Comparison of ENCODE assay signal across 1 cellular context in genomic region chr16:47713225-47713595, GRCh38.
A peak's percentile ranks its signal among the peaks of the same experiment; 100 is the strongest.
TF ChIP-seq lines count a peak whose summit lies in the region.

No MANE protein-coding gene starts in this region.

TF ChIP-seq in SK-N-SH, 30 proteins besides CTCF, POLR2A, EP300 and RAD21 (continued from another document):
- TF ChIP-seq REST (IDR thresholded peaks at IDR 0.05; ENCODE audit: low read depth, low read length) = no peak
- TF ChIP-seq JUND (IDR thresholded peaks at IDR 0.05) = peak; percentile 53
- no peak for TF ChIP-seq GABPA (IDR thresholded peaks at IDR 0.05; ENCODE audit: low read depth)
- TF ChIP-seq POLR2AphosphoS5 (IDR thresholded peaks at IDR 0.05; ENCODE audit: low read depth, low read length) = peak; percentile 27; the same call in 1 of the 2 replicates
- peak; percentile 69 for TF ChIP-seq PBX3 (IDR thresholded peaks at IDR 0.05)
- no peak for TF ChIP-seq FOXJ3 (CRISPR knock-in tag; IDR thresholded peaks at IDR 0.05)
- peak; percentile 48; the same call in 1 of the 2 replicates for TF ChIP-seq FOSL2 (IDR thresholded peaks at IDR 0.05; ENCODE audit: borderline replicate concordance, low read depth)
- TF ChIP-seq, protein P1, sequence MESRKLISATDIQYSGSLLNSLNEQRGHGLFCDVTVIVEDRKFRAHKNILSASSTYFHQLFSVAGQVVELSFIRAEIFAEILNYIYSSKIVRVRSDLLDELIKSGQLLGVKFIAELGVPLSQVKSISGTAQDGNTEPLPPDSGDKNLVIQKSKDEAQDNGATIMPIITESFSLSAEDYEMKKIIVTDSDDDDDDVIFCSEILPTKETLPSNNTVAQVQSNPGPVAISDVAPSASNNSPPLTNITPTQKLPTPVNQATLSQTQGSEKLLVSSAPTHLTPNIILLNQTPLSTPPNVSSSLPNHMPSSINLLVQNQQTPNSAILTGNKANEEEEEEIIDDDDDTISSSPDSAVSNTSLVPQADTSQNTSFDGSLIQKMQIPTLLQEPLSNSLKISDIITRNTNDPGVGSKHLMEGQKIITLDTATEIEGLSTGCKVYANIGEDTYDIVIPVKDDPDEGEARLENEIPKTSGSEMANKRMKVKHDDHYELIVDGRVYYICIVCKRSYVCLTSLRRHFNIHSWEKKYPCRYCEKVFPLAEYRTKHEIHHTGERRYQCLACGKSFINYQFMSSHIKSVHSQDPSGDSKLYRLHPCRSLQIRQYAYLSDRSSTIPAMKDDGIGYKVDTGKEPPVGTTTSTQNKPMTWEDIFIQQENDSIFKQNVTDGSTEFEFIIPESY (IDR thresholded peaks at IDR 0.05; ENCODE audit: borderline replicate concordance, low read depth) = no peak
- TF ChIP-seq EZH2phosphoT487 (IDR thresholded peaks at IDR 0.05; ENCODE audit: borderline replicate concordance, low read depth) = no peak
